Comparison of ENCODE assay signal across 12 cellular contexts in the genomic region with DNA sequence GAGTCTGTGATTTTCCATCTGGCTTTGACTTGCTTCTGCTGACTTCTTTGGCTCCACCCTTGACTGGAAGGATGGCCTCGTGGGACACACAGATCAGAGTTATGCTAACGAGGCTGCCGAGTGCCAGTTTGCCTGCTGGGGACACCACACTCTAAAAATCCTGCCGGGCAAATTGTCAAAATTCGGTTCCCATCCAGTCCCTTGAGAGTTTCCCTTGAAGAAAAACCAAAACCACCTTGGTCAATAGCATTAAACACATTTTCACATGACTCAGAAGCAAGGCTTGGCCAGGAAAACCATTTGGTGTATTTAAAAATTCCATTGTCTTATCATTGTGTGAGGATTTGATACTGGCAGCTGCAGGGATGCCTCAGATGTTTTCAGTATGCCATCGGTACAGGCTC. TPM values are rescaled to one million over a fixed set of nuclear protein-coding genes. Genes with fewer than 3 reads are reported as not detected.
DNase-seq lines count a peak whose midpoint lies in the region; ATAC-seq, FAIRE-seq and TF ChIP-seq lines count a peak whose summit lies in the region.
"Had no signal": no experiment of that assay in that cellular context is flagged by ENCODE, and none has a peak within 500 bp of the region (broad histone marks: within the 10 kb centered on the region; RNA-seq: fewer than 3 reads in every experiment).

No MANE protein-coding gene starts in this region.

- no TSS peak for BruUV-seq in K562 (replicated peaks; lab: Mats Ljungman, UMichigan)

- ATAC-seq in K562: no peak
- ATAC-seq in GM18907 (IDR thresholded peaks at IDR 0.05; ENCODE audit: unreplicated experiment): no peak

- H3K27ac ChIP-seq in K562 (ENCODE audit: extremely low read depth, low read depth, low read length): no peak overlapping the region

- H3K27me3 ChIP-seq in MG63 (no peaks in the 10 kb centered on the region), K562 (ENCODE audit: control insufficient read depth in 2 of 2, insufficient read depth in 2 of 2, low read length in 2 of 2) (no peaks in the 10 kb centered on the region)

- POLR2A ChIA-PET in K562 (lab: Yijun Ruan, JAX): interaction anchor here (0.7 kb wide), 2 partner anchors 125 to 362 kb away, joined by 3 read pairs; no protein-coding TSS in a partner anchor

- H3K4me3 ChIP-seq in MG63: no peak overlapping the region
- H3K4me3 ChIP-seq in K562: no peak overlapping the region

- H3K9me3 ChIP-seq in MG63: no peaks in the 10 kb centered on the region
- H3K9me3 ChIP-seq in K562 (replicated peaks; ENCODE audit: control insufficient read depth, insufficient read depth, low read depth, low read length): no peaks in the 10 kb centered on the region

- TF ChIP-seq POLR2A in K562 (conservative IDR thresholded peaks at IDR 0.05): no peak

- H3K79me2 ChIP-seq in K562 (ENCODE audit: control insufficient read depth, insufficient read depth, low read length): no peaks in the 10 kb centered on the region

- DNase-seq in A172 (ENCODE audit: low spot score): peak; percentile 88
- peak; percentile 63 for DNase-seq in MG63
- DNase-seq in K562 (ENCODE audit: extremely low read depth in 1 of 4, low spot score in 3 of 4): no peak
- peak; percentile 5 for DNase-seq in medulla oblongata (ENCODE audit: extremely low spot score)
- DNase-seq in NAMALWA (ENCODE audit: low spot score): no peak
- DNase-seq in globus pallidus (ENCODE audit: low spot score): no peak
- no peak for DNase-seq in foreskin melanocyte
- DNase-seq: ACHN, NCI-H187, T-helper 9 cell had no signal

- FAIRE-seq in K562 (lab: Jason Lieb, UNC): no peak
- FAIRE-seq: endothelial cell of umbilical vein had no signal

- 10% methylated on average over 6 of the region's 6 CpGs for WGBS in K562 (ENCODE audit: insufficient coverage, low coverage, missing lambda C conversion rate)

- H3K4me1 ChIP-seq in K562 (replicated peaks in 1 of 2; ENCODE audit: control insufficient read depth in 2 of 2, insufficient read depth in 2 of 2, low read length in 2 of 2): no peaks in the 10 kb centered on the region; a peak in 2 of 5 replicates

- H3K36me3 ChIP-seq in MG63: no peaks in the 10 kb centered on the region
- H3K36me3 ChIP-seq in K562 (ENCODE audit: control insufficient read depth, insufficient read depth, low read length): no peaks in the 10 kb centered on the region

- no peak for TF ChIP-seq CTCF in K562 (IDR thresholded peaks at IDR 0.05 in 2 of 3, conservative IDR thresholded peaks at IDR 0.05 in 1 of 3; ENCODE audit: insufficient read depth in 2 of 3, low read depth in 1 of 3, low read length in 3 of 3)

- H2AFZ ChIP-seq in K562 (ENCODE audit: low read depth, low read length): peak overlapping the region; percentile 70

- no peak overlapping the region for H3K4me2 ChIP-seq in K562 (ENCODE audit: insufficient read depth, low read length)

- CTCF ChIA-PET in K562 (lab: Yijun Ruan, JAX; ENCODE audit: low intra/inter-chr PET ratio): no interaction called here

- H4K20me1 ChIP-seq in K562 (replicated peaks; ENCODE audit: control insufficient read depth, insufficient read depth, low read length): no peaks in the 10 kb centered on the region

- H3K9me1 ChIP-seq in K562 (ENCODE audit: control insufficient read depth, insufficient read depth, low read length): no peaks in the 10 kb centered on the region

- H3K9ac ChIP-seq in K562 (ENCODE audit: insufficient read depth in 1 of 2, low read depth in 2 of 2, low read length in 2 of 2): no peak overlapping the region

- in situ Hi-C loops in K562 (cut with MboI): no loop called here

- TF ChIP-seq EP300 in K562 (IDR thresholded peaks at IDR 0.05; ENCODE audit: low read length): no peak

- no peak for TF ChIP-seq RAD21 in K562 (CRISPR knock-in tag; conservative IDR thresholded peaks at IDR 0.05 in 1 of 2, IDR thresholded peaks at IDR 0.05 in 1 of 2)

- intact Hi-C loops in K562 (cut with micrococcal nuclease): no loop called here

TF ChIP-seq in K562, 482 proteins besides CTCF, POLR2A, EP300 and RAD21 (continues in another document):
- TF ChIP-seq CBFA2T2 (conservative IDR thresholded peaks at IDR 0.05) (no peak), SOX6 (IDR thresholded peaks at IDR 0.05) (no peak), CHD4 (IDR thresholded peaks at IDR 0.05; ENCODE audit: insufficient read depth, insufficient replicate concordance, low read depth, low read length, poor library complexity, severe bottlenecking) (no peak), ZNF695 (CRISPR knock-in tag; IDR thresholded peaks at IDR 0.05) (no peak), ZFPM2 (CRISPR knock-in tag; IDR thresholded peaks at IDR 0.05) (no peak), ZNF12 (CRISPR knock-in tag; IDR thresholded peaks at IDR 0.05) (no peak), NCOA4 (IDR thresholded peaks at IDR 0.05; ENCODE audit: partially characterized antibody) (no peak), PRMT5 (CRISPR knock-in tag; IDR thresholded peaks at IDR 0.05) (no peak), XRCC3 (IDR thresholded peaks at IDR 0.05) (no peak), MTA3 (IDR thresholded peaks at IDR 0.05; ENCODE audit: borderline replicate concordance) (no peak)
- TF ChIP-seq, protein P1, sequence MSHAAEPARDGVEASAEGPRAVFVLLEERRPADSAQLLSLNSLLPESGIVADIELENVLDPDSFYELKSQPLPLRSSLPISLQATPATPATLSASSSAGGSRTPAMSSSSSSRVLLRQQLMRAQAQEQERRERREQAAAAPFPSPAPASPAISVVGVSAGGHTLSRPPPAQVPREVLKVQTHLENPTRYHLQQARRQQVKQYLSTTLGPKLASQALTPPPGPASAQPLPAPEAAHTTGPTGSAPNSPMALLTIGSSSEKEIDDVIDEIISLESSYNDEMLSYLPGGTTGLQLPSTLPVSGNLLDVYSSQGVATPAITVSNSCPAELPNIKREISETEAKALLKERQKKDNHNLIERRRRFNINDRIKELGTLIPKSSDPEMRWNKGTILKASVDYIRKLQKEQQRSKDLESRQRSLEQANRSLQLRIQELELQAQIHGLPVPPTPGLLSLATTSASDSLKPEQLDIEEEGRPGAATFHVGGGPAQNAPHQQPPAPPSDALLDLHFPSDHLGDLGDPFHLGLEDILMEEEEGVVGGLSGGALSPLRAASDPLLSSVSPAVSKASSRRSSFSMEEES (CRISPR knock-in tag; IDR thresholded peaks at IDR 0.05): no peak
- TF ChIP-seq, protein P2, sequence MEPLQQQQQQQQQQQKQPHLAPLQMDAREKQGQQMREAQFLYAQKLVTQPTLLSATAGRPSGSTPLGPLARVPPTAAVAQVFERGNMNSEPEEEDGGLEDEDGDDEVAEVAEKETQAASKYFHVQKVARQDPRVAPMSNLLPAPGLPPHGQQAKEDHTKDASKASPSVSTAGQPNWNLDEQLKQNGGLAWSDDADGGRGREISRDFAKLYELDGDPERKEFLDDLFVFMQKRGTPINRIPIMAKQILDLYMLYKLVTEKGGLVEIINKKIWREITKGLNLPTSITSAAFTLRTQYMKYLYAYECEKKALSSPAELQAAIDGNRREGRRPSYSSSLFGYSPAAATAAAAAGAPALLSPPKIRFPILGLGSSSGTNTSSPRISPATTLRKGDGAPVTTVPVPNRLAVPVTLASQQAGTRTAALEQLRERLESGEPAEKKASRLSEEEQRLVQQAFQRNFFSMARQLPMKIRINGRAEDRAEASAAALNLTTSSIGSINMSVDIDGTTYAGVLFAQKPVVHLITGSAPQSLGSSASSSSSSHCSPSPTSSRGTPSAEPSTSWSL (CRISPR knock-in tag; IDR thresholded peaks at IDR 0.05; ENCODE audit: borderline replicate concordance): no peak
- TF ChIP-seq, protein P3, sequence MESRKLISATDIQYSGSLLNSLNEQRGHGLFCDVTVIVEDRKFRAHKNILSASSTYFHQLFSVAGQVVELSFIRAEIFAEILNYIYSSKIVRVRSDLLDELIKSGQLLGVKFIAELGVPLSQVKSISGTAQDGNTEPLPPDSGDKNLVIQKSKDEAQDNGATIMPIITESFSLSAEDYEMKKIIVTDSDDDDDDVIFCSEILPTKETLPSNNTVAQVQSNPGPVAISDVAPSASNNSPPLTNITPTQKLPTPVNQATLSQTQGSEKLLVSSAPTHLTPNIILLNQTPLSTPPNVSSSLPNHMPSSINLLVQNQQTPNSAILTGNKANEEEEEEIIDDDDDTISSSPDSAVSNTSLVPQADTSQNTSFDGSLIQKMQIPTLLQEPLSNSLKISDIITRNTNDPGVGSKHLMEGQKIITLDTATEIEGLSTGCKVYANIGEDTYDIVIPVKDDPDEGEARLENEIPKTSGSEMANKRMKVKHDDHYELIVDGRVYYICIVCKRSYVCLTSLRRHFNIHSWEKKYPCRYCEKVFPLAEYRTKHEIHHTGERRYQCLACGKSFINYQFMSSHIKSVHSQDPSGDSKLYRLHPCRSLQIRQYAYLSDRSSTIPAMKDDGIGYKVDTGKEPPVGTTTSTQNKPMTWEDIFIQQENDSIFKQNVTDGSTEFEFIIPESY (CRISPR knock-in tag; IDR thresholded peaks at IDR 0.05): no peak

RNA-seq across cellular contexts. Expression of a gene that starts 41.4 kb away (rescaled TPM):
- 0.17 TPM in 1 of 2 replicates, not detected in the other for total RNA-seq in A172 (2014; rRNA removed; shearing (Covaris generic))
- 0.30 and 0.69 TPM in 2 replicates for total RNA-seq in MG63 (2014; rRNA removed; shearing (Covaris generic); ENCODE audit: low replicate concordance)
- 0.09 TPM in 1 of 2 replicates, not detected in the other for total RNA-seq in K562 (2011; cell fraction: chromatin; rRNA removed; ENCODE audit: low replicate concordance)
- total RNA-seq in K562 (2011; cell fraction: nucleolus; rRNA removed): not detected in 2 replicates
- total RNA-seq in K562 (2011; cell fraction: nucleoplasm; rRNA removed): not detected in 2 replicates
- total RNA-seq in K562 (2014; rRNA removed) (not detected in 2 replicates), K562 (2014; rRNA removed; fragmentation: Illumina TruSeq; extraction: Trizol) (not detected in 2 replicates), K562 (2015; rRNA removed; fragmentation: Illumina TruSeq; extraction: Trizol) (not detected in 2 replicates), K562 (2021) (not detected in 2 replicates)
- polyA plus RNA-seq in K562 (2011; rRNA removed) (not detected in 2 replicates), K562 (2014; fragmentation: Illumina TruSeq; extraction: Trizol) (not detected in 2 replicates), K562 (2014; fragmentation: Nextera tagmentation; extraction: Ambion mirVana) (not detected), K562 (2014; rRNA removed) (not detected in 2 replicates)
- 0.01 TPM in 1 of 2 replicates, not detected in the other for polyA plus RNA-seq in K562 (2011; cell fraction: cytosol; rRNA removed)
- polyA plus RNA-seq in K562 (2011; cell fraction: nucleus; rRNA removed): not detected in 2 replicates
- 0.04 TPM in 1 of 2 replicates, not detected in the other for polyA plus RNA-seq in K562 (2012)
- polyA minus RNA-seq in K562 (2011; rRNA and poly(A)+ RNA removed): 0.09 TPM in 1 of 2 replicates, not detected in the other
- not detected in 2 replicates for polyA minus RNA-seq in K562 (2011; cell fraction: cytosol; rRNA and poly(A)+ RNA removed)
- polyA minus RNA-seq in K562 (2011; cell fraction: nucleus; rRNA and poly(A)+ RNA removed): not detected in 2 replicates
- total RNA-seq: endothelial cell of umbilical vein had no signal

Comparison
In these comparisons a context has a peak if more than half of its experiments do, and no peak if none do; other contexts are left out.
1. DNase-seq: peak in A172 (single experiment), MG63 (single experiment) and medulla oblongata (single experiment); none in K562 (0 of 4), NAMALWA (single experiment), globus pallidus (single experiment) and foreskin melanocyte (single experiment).